20 cellular contexts compared by ENCODE assay signal in the genomic region with DNA sequence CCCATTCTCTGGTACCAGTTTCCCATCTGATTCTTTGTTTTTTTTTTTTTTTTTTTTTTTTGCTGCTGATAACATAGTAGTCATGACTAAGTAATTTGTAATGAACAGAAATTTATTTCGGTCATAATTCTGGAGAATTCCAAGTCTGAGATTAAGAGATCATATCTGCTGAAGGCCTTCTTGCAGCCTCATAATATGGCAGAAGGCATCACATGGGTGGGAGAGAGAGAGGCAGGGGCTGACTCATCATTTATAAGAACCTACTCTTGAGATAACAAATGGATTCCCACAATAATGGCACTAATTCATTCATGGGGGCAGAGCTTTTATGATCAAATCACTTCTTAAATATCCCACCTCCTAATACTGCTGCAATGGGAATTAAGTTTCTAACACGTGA.
A peak's percentile ranks its signal among the peaks of the same experiment; 100 is the strongest.
DNase-seq lines count a peak whose midpoint lies in the region; ATAC-seq, FAIRE-seq and TF ChIP-seq lines count a peak whose summit lies in the region.
"Had no signal": no experiment of that assay in that cellular context is flagged by ENCODE, and none has a peak within 500 bp of the region (broad histone marks: within the 10 kb centered on the region; RNA-seq: fewer than 3 reads in every experiment).

No MANE protein-coding gene starts in this region.

- H3K27me3 ChIP-seq in HepG2 (ENCODE audit: control insufficient read depth in 1 of 2, insufficient read depth in 2 of 2, low read length in 2 of 2) = no peaks in the 10 kb centered on the region
- H3K27me3 ChIP-seq in right lobe of liver = no peaks in the 10 kb centered on the region
- no peaks in the 10 kb centered on the region for H3K27me3 ChIP-seq in upper lobe of right lung
- H3K27me3 ChIP-seq: BLaER1 had no signal

- H2AFZ ChIP-seq in HepG2 (ENCODE audit: low read length) = no peak overlapping the region

- TF ChIP-seq EP300 in HepG2 (IDR thresholded peaks at IDR 0.05; ENCODE audit: low read depth in 2 of 2, low read length in 2 of 2) = no peak
- TF ChIP-seq EP300 in HepG2 (CRISPR knock-in tag; IDR thresholded peaks at IDR 0.05; ENCODE audit: borderline replicate concordance) = no peak

- no TSS peak for BruUV-seq in HepG2 (replicated peaks; lab: Mats Ljungman, UMichigan)

- CTCF ChIA-PET in HepG2 (lab: Yijun Ruan, JAX; ENCODE audit: low intra/inter-chr PET ratio, low total read pairs) = no interaction called here

- no peak for DNase-seq in HepG2 (ENCODE audit: low spot score)
- DNase-seq in right lobe of liver = no peak
- DNase-seq in NCI-H226 = peak; percentile 75
- DNase-seq in iris pigment epithelial cell (ENCODE audit: low read depth) = peak; percentile 59
- DNase-seq in retina = no peak
- DNase-seq in upper lobe of right lung = no peak
- DNase-seq: AML-193; CD4-positive, alpha-beta memory T cell; DMS153; DMS79; H9 had no signal

- H3K36me3 ChIP-seq in HepG2 (replicated peaks in 1 of 2; ENCODE audit: control insufficient read depth in 1 of 2, insufficient read depth in 2 of 2, low read length in 2 of 2) (no peaks in the 10 kb centered on the region), right lobe of liver (no peaks in the 10 kb centered on the region), upper lobe of right lung (no peaks in the 10 kb centered on the region)
- H3K36me3 ChIP-seq: BLaER1 had no signal

- TF ChIP-seq CTCF in HepG2 (CRISPR knock-in tag; IDR thresholded peaks at IDR 0.05) (no peak), right lobe of liver (IDR thresholded peaks at IDR 0.05) (no peak), upper lobe of right lung (IDR thresholded peaks at IDR 0.05) (no peak)

- H3K27ac ChIP-seq in HepG2 (ENCODE audit: extremely low read length, insufficient read depth, low read length) (no peak overlapping the region), right lobe of liver (no peak overlapping the region), upper lobe of right lung (no peak overlapping the region)
- H3K27ac ChIP-seq: 22Rv1, A549, BLaER1, KMS-11 had no signal

- no peak overlapping the region for H3K9ac ChIP-seq in HepG2 (ENCODE audit: insufficient read depth, low read depth, low read length)
- H3K9ac ChIP-seq: BLaER1, KMS-11 had no signal

- TF ChIP-seq RAD21 in HepG2 (CRISPR knock-in tag; IDR thresholded peaks at IDR 0.05) = no peak

- intact Hi-C loops in HepG2 (cut with micrococcal nuclease; ENCODE audit: unreplicated experiment) = no loop called here
- intact Hi-C loops in right lobe of liver (cut with DNase I) = no loop called here
- intact Hi-C loops in upper lobe of right lung (cut with DNase I) = no loop called here

- H3K4me1 ChIP-seq in HepG2 (ENCODE audit: insufficient read depth, low read length) (no peaks in the 10 kb centered on the region), right lobe of liver (no peaks in the 10 kb centered on the region), upper lobe of right lung (no peaks in the 10 kb centered on the region)
- H3K4me1 ChIP-seq: A549, BLaER1 had no signal

- TF ChIP-seq POLR2A in HepG2 (IDR thresholded peaks at IDR 0.05; ENCODE audit: insufficient read depth in 1 of 2, low read depth in 2 of 2, low read length in 2 of 2) = no peak
- no peak for TF ChIP-seq POLR2A in right lobe of liver (IDR thresholded peaks at IDR 0.05)

- 0% methylated on average over 2 of the region's 2 CpGs for WGBS in HepG2 (ENCODE audit: low lambda C conversion rate)
- WGBS in right lobe of liver (ENCODE audit: insufficient coverage, low coverage, low lambda C conversion rate, missing lambda C conversion rate) = 39% methylated on average over 2 of the region's 2 CpGs

- ATAC-seq in HepG2 = no peak
- no peak for ATAC-seq in right lobe of liver
- no peak for ATAC-seq in upper lobe of right lung
- ATAC-seq in HG03097 (IDR thresholded peaks at IDR 0.05; ENCODE audit: low FRiP score, unreplicated experiment) = no peak
- ATAC-seq: A549 had no signal

- FAIRE-seq in HepG2 (lab: Jason Lieb, UNC) = no peak
- FAIRE-seq: A549, G401.6, GM12891, GM19239, H1 had no signal

- H3K4me2 ChIP-seq in HepG2 (ENCODE audit: low read depth, low read length) = no peak overlapping the region
- H3K4me2 ChIP-seq: A549, BLaER1, KMS-11 had no signal

- POLR2A ChIA-PET in HepG2 (lab: Yijun Ruan, JAX) = no interaction called here

- no peaks in the 10 kb centered on the region for H4K20me1 ChIP-seq in HepG2 (ENCODE audit: insufficient read depth, low read length)
- H4K20me1 ChIP-seq: BLaER1 had no signal

- peaks cover 58% of the 10 kb centered on the region for H3K9me3 ChIP-seq in HepG2 (ENCODE audit: low read length)
- no peaks in the 10 kb centered on the region for H3K9me3 ChIP-seq in right lobe of liver
- no peaks in the 10 kb centered on the region for H3K9me3 ChIP-seq in upper lobe of right lung
- H3K9me3 ChIP-seq: A549, BLaER1 had no signal

- in situ Hi-C loops in HepG2 (cut with HindIII; ENCODE audit: extremely low pct_ligation_motif_present, low pct_unique_long_range_greater_than_20kb) = no loop called here

- H3K4me3 ChIP-seq in HepG2 (replicated peaks in 1 of 3; ENCODE audit: insufficient read depth in 1 of 3, low read depth in 2 of 3, low read length in 3 of 3) (no peak overlapping the region), right lobe of liver (no peak overlapping the region), upper lobe of right lung (no peak overlapping the region)
- H3K4me3 ChIP-seq: A549, BLaER1 had no signal

- H3K79me2 ChIP-seq in HepG2 (ENCODE audit: insufficient read depth, low read length) = no peaks in the 10 kb centered on the region

TF ChIP-seq in HepG2, 621 proteins besides CTCF, POLR2A, EP300 and RAD21:
- peak; percentile 33; the same call in 1 of the 2 replicates for TF ChIP-seq MAFF (IDR thresholded peaks at IDR 0.05; ENCODE audit: low read depth, low read length)
- no peak for TF ChIP-seq FOXO1 (CRISPR knock-in tag; IDR thresholded peaks at IDR 0.05)
- peak in 1 of 2 experiments; percentile 43; a peak in 2 of 4 replicates for TF ChIP-seq MAFK (conservative IDR thresholded peaks at IDR 0.05 in 1 of 2, IDR thresholded peaks at IDR 0.05 in 1 of 2; ENCODE audit: low read length in 2 of 2)
- TF ChIP-seq ZNF263 (CRISPR knock-in tag; IDR thresholded peaks at IDR 0.05) = no peak

Comparison
In these comparisons a context has a peak if more than half of its experiments do, and no peak if none do; other contexts are left out.
1. DNase-seq: peak in NCI-H226 (single experiment) and iris pigment epithelial cell (single experiment); none in HepG2 (single experiment), right lobe of liver (0 of 3), retina (single experiment) and upper lobe of right lung (single experiment).